16 cellular contexts compared by ENCODE assay signal in the genomic region with DNA sequence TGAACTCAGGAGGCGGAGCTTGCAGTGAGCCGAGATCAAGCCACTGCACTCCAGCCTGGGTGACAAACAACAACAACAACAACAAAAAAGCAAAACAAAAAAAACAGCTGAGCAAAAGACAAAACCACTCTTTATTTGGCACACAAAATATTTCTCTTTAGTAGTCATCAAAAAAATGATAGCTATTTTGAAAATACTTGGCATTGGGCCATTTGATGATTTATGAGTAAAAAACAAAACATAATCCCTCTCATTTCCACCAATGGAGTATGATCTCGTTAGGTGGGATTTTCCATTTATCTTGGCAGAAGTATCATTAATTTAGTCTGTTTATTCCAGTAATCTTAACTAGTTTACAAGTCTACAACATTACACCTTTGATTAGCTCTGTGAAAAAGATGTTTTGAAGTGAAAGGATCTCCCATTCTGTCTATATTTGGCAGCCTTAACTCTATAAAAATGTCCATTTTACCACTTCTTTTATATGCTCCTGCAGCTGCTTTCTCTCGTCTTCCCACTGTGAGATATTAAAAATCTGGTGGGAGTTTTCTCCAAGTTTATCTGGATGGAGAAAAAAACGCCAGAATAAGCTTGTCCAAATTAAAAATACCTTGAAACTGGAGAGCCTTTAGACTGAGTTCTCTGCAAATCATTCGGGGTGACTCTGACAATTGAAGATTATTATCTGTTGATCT. TPM values are rescaled to one million over a fixed set of nuclear protein-coding genes. Genes with fewer than 3 reads are reported as not detected.
"Had no signal": no experiment of that assay in that cellular context is flagged by ENCODE, and none has a peak within 500 bp of the region (broad histone marks: within the 10 kb centered on the region; RNA-seq: fewer than 3 reads in every experiment).

No MANE protein-coding gene starts in this region.

- ATAC-seq: activated CD8-positive, alpha-beta T cell treated with anti-CD3 and anti-CD28 coated beads, Interleukin-2, amount 10 ng/mL, durations not matched to agents 7 days and 5 days; heart right ventricle had no signal

- H3K36me3 Mint-ChIP-seq: naive B cell had no signal

- H3K27ac ChIP-seq: neutrophil, right atrium auricular region, thyroid gland had no signal

- FAIRE-seq: frontal cortex, small intestine had no signal

- H3K27me3 ChIP-seq: heart right ventricle, neutrophil, right atrium auricular region, thyroid gland had no signal

- H3K4me3 ChIP-seq: heart right ventricle, right atrium auricular region, thyroid gland had no signal

- H3K9me3 ChIP-seq: heart right ventricle, neutrophil, right atrium auricular region, thyroid gland had no signal

- H3K27me3 Mint-ChIP-seq: naive B cell had no signal

- H3K4me1 Mint-ChIP-seq: endodermal cell, naive B cell had no signal

- DNase-seq: activated CD4-positive, alpha-beta T cell treated with anti-CD3 and anti-CD28 coated beads for 48 hours; activated CD8-positive, alpha-beta memory T cell treated with anti-CD3 and anti-CD28 coated beads, Interleukin-2, amount 50 U/mL, for 48 hours; activated CD8-positive, alpha-beta T cell treated with anti-CD3 and anti-CD28 coated beads, Interleukin-2, amount 10 ng/mL, durations not matched to agents 7 days and 5 days; activated naive CD4-positive, alpha-beta T cell treated with Interleukin-2 at 50 U/mL for 16 hours; central memory CD4-positive, alpha-beta T cell; endodermal cell; heart right ventricle; naive B cell; posterior cingulate gyrus; small intestine; T-helper 1 cell; thyroid gland had no signal

- H3K9me3 Mint-ChIP-seq: endodermal cell had no signal

- H3K27ac Mint-ChIP-seq: activated CD8-positive, alpha-beta T cell treated with anti-CD3 and anti-CD28 coated beads, Interleukin-2, amount 10 ng/mL, durations not matched to agents 7 days and 5 days; activated T-helper 1 cell treated with anti-CD3 and anti-CD28 coated beads, Interleukin-12 subunit alpha, Interleukin-12 subunit beta, Interleukin-2, Interleukin-4 antibody, amounts not matched to agents 30 ng/mL and 10 ng/mL and 1 ng/mL, durations not matched to agents 14 hours and 24 hours and 36 hours; endodermal cell; naive B cell had no signal

- H3K4me1 ChIP-seq: right atrium auricular region, thyroid gland had no signal

- H3K36me3 ChIP-seq: neutrophil, right atrium auricular region, thyroid gland had no signal

- H3K4me3 Mint-ChIP-seq: activated CD8-positive, alpha-beta T cell treated with anti-CD3 and anti-CD28 coated beads, Interleukin-2, amount 10 ng/mL, durations not matched to agents 7 days and 5 days; activated T-helper 1 cell treated with anti-CD3 and anti-CD28 coated beads, Interleukin-12 subunit alpha, Interleukin-12 subunit beta, Interleukin-2, Interleukin-4 antibody, amounts not matched to agents 30 ng/mL and 10 ng/mL and 1 ng/mL, durations not matched to agents 14 hours and 24 hours and 36 hours; endodermal cell; naive B cell had no signal

RNA-seq across cellular contexts. Expression of gene AGMO, which starts 58.8 kb away (rescaled TPM):
- total RNA-seq: activated CD8-positive, alpha-beta T cell treated with anti-CD3 and anti-CD28 coated beads, Interleukin-2, amount 10 ng/mL, durations not matched to agents 7 days and 5 days; activated T-helper 1 cell treated with anti-CD3 and anti-CD28 coated beads, Interleukin-12 subunit alpha, Interleukin-12 subunit beta, Interleukin-2, Interleukin-4 antibody, amounts not matched to agents 30 ng/mL and 10 ng/mL and 1 ng/mL, durations not matched to agents 14 hours and 24 hours and 36 hours had no signal
